Comparison of ENCODE assay signal across 19 cellular contexts in the genomic region with DNA sequence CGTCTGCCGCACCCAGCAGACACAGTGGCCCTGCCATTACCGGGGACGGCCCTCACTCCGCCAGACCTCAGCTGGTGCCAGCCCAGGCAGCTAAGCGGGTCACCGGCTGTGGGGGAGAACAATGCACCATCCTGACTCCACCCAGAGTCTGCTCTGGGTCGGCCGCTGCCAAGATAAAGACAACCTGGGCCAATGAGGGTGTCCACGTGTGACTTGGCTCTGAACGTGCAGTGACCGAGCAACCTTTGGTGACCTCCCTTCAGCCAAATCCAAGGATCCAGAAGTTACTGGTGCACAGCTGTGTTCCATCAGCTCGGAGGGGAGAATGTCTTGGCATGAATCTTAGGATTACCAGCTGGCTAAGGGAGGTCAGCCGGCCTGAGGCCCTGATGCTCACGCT.
DNase-seq lines count a peak whose midpoint lies in the region; ATAC-seq and TF ChIP-seq lines count a peak whose summit lies in the region.
"Had no signal": no experiment of that assay in that cellular context is flagged by ENCODE, and none has a peak within 500 bp of the region (broad histone marks: within the 10 kb centered on the region; RNA-seq: fewer than 3 reads in every experiment).

No MANE protein-coding gene starts in this region.

- no peak for TF ChIP-seq EP300 in SK-N-SH (IDR thresholded peaks at IDR 0.05; ENCODE audit: borderline replicate concordance in 1 of 2, low read depth in 1 of 2, low read length in 1 of 2)

- peaks cover 11% of the 10 kb centered on the region for H3K36me3 ChIP-seq in right atrium auricular region
- no peaks in the 10 kb centered on the region for H3K36me3 ChIP-seq in heart left ventricle
- no peaks in the 10 kb centered on the region for H3K36me3 ChIP-seq in right lobe of liver
- H3K36me3 ChIP-seq in SK-N-SH (replicated peaks in 1 of 2; ENCODE audit: control insufficient read depth in 1 of 2, insufficient read depth in 2 of 2, low read length in 1 of 2) = no peaks in the 10 kb centered on the region

- TF ChIP-seq RAD21 in SK-N-SH (IDR thresholded peaks at IDR 0.05; ENCODE audit: low read length) = no peak

- H3K4me1 ChIP-seq in right atrium auricular region (peaks cover 0 to 47% of the 10 kb centered on the region in 2 donors), heart left ventricle (peaks cover 0 to 31% (median 14%) of the 10 kb centered on the region in 12 donors), right lobe of liver (peaks cover 0 to 53% (median 18%) of the 10 kb centered on the region in 4 donors), SK-N-SH (ENCODE audit: control insufficient read depth in 1 of 2, insufficient read depth in 2 of 2, low read depth in 1 of 2, low read length in 1 of 2) (no peaks in the 10 kb centered on the region)

- POLR2A ChIA-PET in SK-N-SH (lab: Yijun Ruan, JAX) = no interaction called here

- H3K4me3 ChIP-seq in right atrium auricular region = no peak overlapping the region
- H3K4me3 ChIP-seq in heart left ventricle = no peak overlapping the region
- no peak overlapping the region for H3K4me3 ChIP-seq in right lobe of liver
- H3K4me3 ChIP-seq in SK-N-SH (ENCODE audit: low read depth in 2 of 2, low read length in 1 of 2) = no peak overlapping the region

- no peak overlapping the region for H3K27ac ChIP-seq in right atrium auricular region
- H3K27ac ChIP-seq in heart left ventricle = no peak overlapping the region
- no peak overlapping the region for H3K27ac ChIP-seq in right lobe of liver
- H3K27ac ChIP-seq in SK-N-SH (ENCODE audit: low read depth in 2 of 2, low read length in 1 of 2) = no peak overlapping the region
- H3K27ac ChIP-seq: 22Rv1, KMS-11 had no signal

- H3K27me3 ChIP-seq in right atrium auricular region (no peaks in the 10 kb centered on the region), heart left ventricle (no peaks in the 10 kb centered on the region), right lobe of liver (no peaks in the 10 kb centered on the region), SK-N-SH (ENCODE audit: insufficient read depth) (no peaks in the 10 kb centered on the region; the same call in 1 of the 2 replicates)

- no peaks in the 10 kb centered on the region for H3K9me3 ChIP-seq in right atrium auricular region
- peaks cover 0 to 11% (median 0%) of the 10 kb centered on the region in 12 donors for H3K9me3 ChIP-seq in heart left ventricle
- no peaks in the 10 kb centered on the region for H3K9me3 ChIP-seq in right lobe of liver
- no peaks in the 10 kb centered on the region for H3K9me3 ChIP-seq in SK-N-SH

- H3K9me2 ChIP-seq in SK-N-SH = no peaks in the 10 kb centered on the region

- CTCF ChIA-PET in SK-N-SH (lab: Yijun Ruan, JAX) = no interaction called here

- H3K4me2 ChIP-seq in SK-N-SH = no peak overlapping the region
- H3K4me2 ChIP-seq: KMS-11 had no signal

- no peaks in the 10 kb centered on the region for H3K9me3 Mint-ChIP-seq in activated T-helper 2 cell treated with anti-CD3 and anti-CD28 coated beads, Interferon-gamma antibody, Interleukin-2, Interleukin-4, amounts not matched to agents 10 μg/mL and 5 μg/mL and 100 μg/mL, durations not matched to agents 14 hours and 24 hours and 36 hours

- H3K9ac ChIP-seq in SK-N-SH = no peak overlapping the region
- H3K9ac ChIP-seq: KMS-11 had no signal

- 47 to 69% (median 64%) methylated on average over 9 to 15 of the region's 15 CpGs for WGBS in heart left ventricle, 4 donors
- WGBS in right lobe of liver (ENCODE audit: insufficient coverage, low coverage, low lambda C conversion rate, missing lambda C conversion rate) = 42% methylated on average over 12 of the region's 15 CpGs
- WGBS in SK-N-SH (ENCODE audit: low lambda C conversion rate) = 66% methylated on average over 7 of the region's 15 CpGs

- H3K4me3 Mint-ChIP-seq in activated T-helper 2 cell treated with anti-CD3 and anti-CD28 coated beads, Interferon-gamma antibody, Interleukin-2, Interleukin-4, amounts not matched to agents 10 μg/mL and 5 μg/mL and 100 μg/mL, durations not matched to agents 14 hours and 24 hours and 36 hours (ENCODE audit: low read depth) = no peak overlapping the region
- H3K4me3 Mint-ChIP-seq: CD14-positive monocyte had no signal

- H3K27me3 Mint-ChIP-seq in activated T-helper 2 cell treated with anti-CD3 and anti-CD28 coated beads, Interferon-gamma antibody, Interleukin-2, Interleukin-4, amounts not matched to agents 10 μg/mL and 5 μg/mL and 100 μg/mL, durations not matched to agents 14 hours and 24 hours and 36 hours (ENCODE audit: low read depth) = peaks cover 2% of the 10 kb centered on the region

- no peaks in the 10 kb centered on the region for H3K79me2 ChIP-seq in SK-N-SH (ENCODE audit: insufficient read depth)

- no peak overlapping the region for H3K27ac Mint-ChIP-seq in activated T-helper 2 cell treated with anti-CD3 and anti-CD28 coated beads, Interferon-gamma antibody, Interleukin-2, Interleukin-4, amounts not matched to agents 10 μg/mL and 5 μg/mL and 100 μg/mL, durations not matched to agents 14 hours and 24 hours and 36 hours

- H3K4me1 Mint-ChIP-seq in activated T-helper 2 cell treated with anti-CD3 and anti-CD28 coated beads, Interferon-gamma antibody, Interleukin-2, Interleukin-4, amounts not matched to agents 10 μg/mL and 5 μg/mL and 100 μg/mL, durations not matched to agents 14 hours and 24 hours and 36 hours (ENCODE audit: low read depth) = peaks cover 6% of the 10 kb centered on the region
- H3K4me1 Mint-ChIP-seq: CD14-positive monocyte had no signal

- TF ChIP-seq CTCF in right atrium auricular region (IDR thresholded peaks at IDR 0.05) (no peak), heart left ventricle (IDR thresholded peaks at IDR 0.05) (no peak), right lobe of liver (IDR thresholded peaks at IDR 0.05) (no peak), SK-N-SH (IDR thresholded peaks at IDR 0.05) (no peak)

- DNase-seq in Right ventricle myocardium inferior (ENCODE audit: missing footprints) (no peak), right atrium auricular region (ENCODE audit: low spot score) (no peak), heart left ventricle (peak in 4 of 5 donors; percentile 25 to 71 (median 52)), right lobe of liver (peak; percentile 34 to 89 (median 88)), ureter (ENCODE audit: low spot score) (peak; percentile 75), SK-N-SH (no peak), NCI-H2171 (lab: John Stamatoyannopoulos, UW) (no peak)
- no peak for DNase-seq in activated T-helper 2 cell treated with anti-CD3 and anti-CD28 coated beads, Interferon-gamma antibody, Interleukin-2, Interleukin-4, amounts not matched to agents 10 μg/mL and 5 μg/mL and 100 μg/mL, durations not matched to agents 14 hours and 24 hours and 36 hours (ENCODE audit: low spot score)
- DNase-seq: AML-193, DMS79, H7, NCI-H1417 treated with DMSO at 0.1 percent for 48 hours, NCI-H1930, NCI-H446, NCI-H69 had no signal

- H3F3A ChIP-seq in SK-N-SH (replicated peaks; ENCODE audit: insufficient read depth) = no peaks in the 10 kb centered on the region

- H3K36me3 Mint-ChIP-seq in activated T-helper 2 cell treated with anti-CD3 and anti-CD28 coated beads, Interferon-gamma antibody, Interleukin-2, Interleukin-4, amounts not matched to agents 10 μg/mL and 5 μg/mL and 100 μg/mL, durations not matched to agents 14 hours and 24 hours and 36 hours (ENCODE audit: low read depth) = no peaks in the 10 kb centered on the region
- H3K36me3 Mint-ChIP-seq: CD14-positive monocyte had no signal

- TF ChIP-seq POLR2A in heart left ventricle (IDR thresholded peaks at IDR 0.05) = no peak
- TF ChIP-seq POLR2A in right lobe of liver (IDR thresholded peaks at IDR 0.05) = no peak

- intact Hi-C loops in Right ventricle myocardium inferior (cut with DNase I) = loop anchor here (10.0 kb wide), 1 partner anchor 348 kb away; no protein-coding TSS in a partner anchor
- intact Hi-C loops in heart left ventricle (cut with DNase I) = loop anchor here in 2 of 10 donors (5.0 to 10.0 kb wide), 2 partner anchors 105 to 338 kb away; no protein-coding TSS in a partner anchor
- intact Hi-C loops in right lobe of liver (cut with DNase I) = no loop called here
- intact Hi-C loops in activated T-helper 2 cell treated with anti-CD3 and anti-CD28 coated beads, Interferon-gamma antibody, Interleukin-2, Interleukin-4, amounts not matched to agents 10 μg/mL and 5 μg/mL and 100 μg/mL, durations not matched to agents 14 hours and 24 hours and 36 hours (cut with micrococcal nuclease) = no loop called here

- ATAC-seq in Right ventricle myocardium inferior (peak; percentile 40), heart left ventricle (peak; percentile 16 to 59 (median 40)), right lobe of liver (peak; percentile 48 to 77 (median 73))
- ATAC-seq: Panc1 had no signal

- no peaks in the 10 kb centered on the region for H4K20me1 ChIP-seq in SK-N-SH (ENCODE audit: insufficient read depth)

- no peak overlapping the region for H2AFZ ChIP-seq in SK-N-SH (ENCODE audit: low read depth)

TF ChIP-seq in SK-N-SH, 30 proteins besides CTCF, POLR2A, EP300 and RAD21 (continues in another document):
- TF ChIP-seq TAF1 (IDR thresholded peaks at IDR 0.05; ENCODE audit: borderline replicate concordance, low read depth, low read length) = no peak
- TF ChIP-seq CHD2 (IDR thresholded peaks at IDR 0.05; ENCODE audit: low read length, partially characterized antibody) = no peak
- no peak for TF ChIP-seq GATA2 (CRISPR knock-in tag; IDR thresholded peaks at IDR 0.05)
- no peak for TF ChIP-seq RXRA (IDR thresholded peaks at IDR 0.05; ENCODE audit: borderline replicate concordance, low read depth)
- TF ChIP-seq SMC3 (IDR thresholded peaks at IDR 0.05; ENCODE audit: low read depth, low read length) = no peak
- TF ChIP-seq RCOR1 (IDR thresholded peaks at IDR 0.05; ENCODE audit: low read length) = no peak
- no peak for TF ChIP-seq FOXM1 (IDR thresholded peaks at IDR 0.05; ENCODE audit: low read depth)
- TF ChIP-seq, protein P1, sequence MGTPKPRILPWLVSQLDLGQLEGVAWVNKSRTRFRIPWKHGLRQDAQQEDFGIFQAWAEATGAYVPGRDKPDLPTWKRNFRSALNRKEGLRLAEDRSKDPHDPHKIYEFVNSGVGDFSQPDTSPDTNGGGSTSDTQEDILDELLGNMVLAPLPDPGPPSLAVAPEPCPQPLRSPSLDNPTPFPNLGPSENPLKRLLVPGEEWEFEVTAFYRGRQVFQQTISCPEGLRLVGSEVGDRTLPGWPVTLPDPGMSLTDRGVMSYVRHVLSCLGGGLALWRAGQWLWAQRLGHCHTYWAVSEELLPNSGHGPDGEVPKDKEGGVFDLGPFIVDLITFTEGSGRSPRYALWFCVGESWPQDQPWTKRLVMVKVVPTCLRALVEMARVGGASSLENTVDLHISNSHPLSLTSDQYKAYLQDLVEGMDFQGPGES (IDR thresholded peaks at IDR 0.05; ENCODE audit: low read depth, low read length) = no peak

Comparison
In these comparisons a context has a peak if more than half of its experiments do, and no peak if none do; other contexts are left out.
1. DNase-seq: peak in heart left ventricle (4 of 5), right lobe of liver (3 of 3) and ureter (single experiment); none in Right ventricle myocardium inferior (single experiment), right atrium auricular region (single experiment), activated T-helper 2 cell treated with anti-CD3 and anti-CD28 coated beads, Interferon-gamma antibody, Interleukin-2, Interleukin-4, amounts not matched to agents 10 μg/mL and 5 μg/mL and 100 μg/mL, durations not matched to agents 14 hours and 24 hours and 36 hours (single experiment), SK-N-SH (single experiment) and NCI-H2171 (single experiment).
2. Peak in every context shown above with its lines, with median percentiles within 50 percentile points of each other: ATAC-seq.